ENCODE assay signal across 34 cellular contexts in the genomic region with DNA sequence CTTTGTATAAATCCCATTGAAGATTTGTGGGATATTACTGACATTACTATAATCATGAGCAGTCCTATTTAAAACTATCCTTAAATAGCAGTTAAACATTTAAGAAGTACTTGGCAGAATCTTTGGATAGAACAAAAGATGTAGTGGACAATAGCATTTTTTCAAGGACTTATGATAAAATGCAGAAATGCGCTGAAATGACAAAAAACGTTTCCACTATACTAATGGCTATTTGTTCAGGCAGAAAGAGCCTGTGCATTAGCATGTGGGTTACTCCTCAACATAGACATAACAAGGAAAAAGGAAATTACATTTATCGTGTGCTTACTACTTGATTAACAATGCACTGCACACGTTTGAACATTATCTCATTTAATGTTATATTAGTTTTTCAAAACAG.
"Had no signal": no experiment of that assay in that cellular context is flagged by ENCODE, and none has a peak within 500 bp of the region (broad histone marks: within the 10 kb centered on the region; RNA-seq: fewer than 3 reads in every experiment).

No MANE protein-coding gene starts in this region.

- DNase-seq: Karpas-422, Kasumi-1, MG63, MM.1S, MV-4-11, NCI-H1048, NCI-H1092, NCI-H1092 treated with DMSO at 0.1 percent for 48 hours, NCI-H1105, NCI-H1105 treated with DMSO at 0.1 percent for 48 hours, NCI-H1417, NCI-H1417 treated with DMSO at 0.1 percent for 48 hours, NCI-H1436, NCI-H1436 treated with DMSO at 0.1 percent for 48 hours, NCI-H146, NCI-H1694, NCI-H1694 treated with DMSO at 0.1 percent for 48 hours, NCI-H187, NCI-H187 treated with DMSO at 0.1 percent for 48 hours, NCI-H1930, NCI-H2029, NCI-H2029 treated with DMSO at 0.1 percent for 48 hours, NCI-H2081, NCI-H2081 treated with DMSO at 0.1 percent for 48 hours, NCI-H2107, NCI-H2171, NCI-H2171 treated with DMSO at 0.1 percent for 48 hours, NCI-H2227 treated with DMSO at 0.1 percent for 48 hours, NCI-H226, NCI-H345, NCI-H446, NCI-H446 treated with DMSO at 0.1 percent for 48 hours, NCI-H510A, NCI-H510A treated with DMSO at 0.1 percent for 48 hours had no signal

- H3K4me3 ChIP-seq: MG63 had no signal

- H3K9me3 ChIP-seq: MG63 had no signal

- H3K36me3 ChIP-seq: MG63 had no signal

- H3K27me3 ChIP-seq: MG63 had no signal
